Comparison of ENCODE assay signal across 1 cellular context in genomic region chr3:8769088-8769822, GRCh38.
A peak's percentile ranks its signal among the peaks of the same experiment; 100 is the strongest.
TF ChIP-seq lines count a peak whose summit lies in the region.

TSS of gene OXTR (minus strand) at chr3:8769613. CDS start at chr3:8768187, 1,426 bp downstream.

TF ChIP-seq in H1, 55 proteins besides CTCF, POLR2A, EP300 and RAD21 (continued from another document):
- TF ChIP-seq CHD7 (IDR thresholded peaks at IDR 0.05; ENCODE audit: insufficient replicate concordance, low read length) (peak; percentile 16), GABPA (IDR thresholded peaks at IDR 0.05; ENCODE audit: borderline replicate concordance, insufficient read depth, low read length) (peak; percentile 61; the same call in 1 of the 2 replicates), CTBP2 (IDR thresholded peaks at IDR 0.05; ENCODE audit: borderline replicate concordance, insufficient read depth, insufficient read length, low read length) (no peak), POU5F1 (IDR thresholded peaks at IDR 0.05; ENCODE audit: low read depth, low read length) (no peak), ASH2L (IDR thresholded peaks at IDR 0.05; ENCODE audit: low read length) (peak; percentile 54)
- TF ChIP-seq, protein P1, sequence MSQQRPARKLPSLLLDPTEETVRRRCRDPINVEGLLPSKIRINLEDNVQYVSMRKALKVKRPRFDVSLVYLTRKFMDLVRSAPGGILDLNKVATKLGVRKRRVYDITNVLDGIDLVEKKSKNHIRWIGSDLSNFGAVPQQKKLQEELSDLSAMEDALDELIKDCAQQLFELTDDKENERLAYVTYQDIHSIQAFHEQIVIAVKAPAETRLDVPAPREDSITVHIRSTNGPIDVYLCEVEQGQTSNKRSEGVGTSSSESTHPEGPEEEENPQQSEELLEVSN (IDR thresholded peaks at IDR 0.05): peak; percentile 33; the same call in 1 of the 2 replicates
